13 cellular contexts compared by ENCODE assay signal in genomic region chr13:77338329-77338728, GRCh38. TPM values are rescaled to one million over a fixed set of nuclear protein-coding genes. Genes with fewer than 3 reads are reported as not detected.
A peak's percentile ranks its signal among the peaks of the same experiment; 100 is the strongest.
DNase-seq lines count a peak whose midpoint lies in the region; ATAC-seq and TF ChIP-seq lines count a peak whose summit lies in the region.
"Had no signal": no experiment of that assay in that cellular context is flagged by ENCODE, and none has a peak within 500 bp of the region (broad histone marks: within the 10 kb centered on the region; RNA-seq: fewer than 3 reads in every experiment).

No MANE protein-coding gene starts in this region.

- H3K36me3 ChIP-seq in spleen (no peaks in the 10 kb centered on the region), endodermal cell (ENCODE audit: control insufficient read depth, insufficient read depth, low read length) (no peaks in the 10 kb centered on the region), testis (ENCODE audit: low read depth, missing control alignments) (no peaks in the 10 kb centered on the region)
- H3K36me3 ChIP-seq in effector memory CD4-positive, alpha-beta T cell (ENCODE audit: control insufficient read depth, insufficient read depth, low read length), result no peaks in the 10 kb centered on the region

- no peaks in the 10 kb centered on the region for H3K4me1 Mint-ChIP-seq in endodermal cell

- no peak overlapping the region for H3K9ac ChIP-seq in endodermal cell (ENCODE audit: extremely low read depth, low read length, poor library complexity, severe bottlenecking)

- H3K36me3 Mint-ChIP-seq in endodermal cell (ENCODE audit: low read depth), result no peaks in the 10 kb centered on the region
- H3K36me3 Mint-ChIP-seq: activated naive CD4-positive, alpha-beta T cell treated with anti-CD3 and anti-CD28 coated beads, Interleukin-2, amount 50 U/mL, for 24 hours had no signal

- intact Hi-C loops in spleen (cut with DNase I; ENCODE audit: low total_unique reads), result no loop called here
- intact Hi-C loops in testis (cut with DNase I; ENCODE audit: low total_unique reads), result no loop called here

- H3K4me3 Mint-ChIP-seq in endodermal cell, result no peak overlapping the region
- H3K4me3 Mint-ChIP-seq: activated naive CD4-positive, alpha-beta T cell treated with anti-CD3 and anti-CD28 coated beads, Interleukin-2, amount 50 U/mL, for 24 hours had no signal

- H3K27me3 ChIP-seq in spleen (replicated peaks in 1 of 7) (no peaks in the 10 kb centered on the region), endodermal cell (ENCODE audit: control insufficient read depth, insufficient read depth, low read length, poor library complexity, severe bottlenecking) (peaks cover 95% of the 10 kb centered on the region), testis (no peaks in the 10 kb centered on the region)
- H3K27me3 ChIP-seq in effector memory CD4-positive, alpha-beta T cell (replicated peaks; ENCODE audit: control insufficient read depth, insufficient read depth, low read length, poor library complexity, severe bottlenecking), result no peaks in the 10 kb centered on the region

- H3K27ac ChIP-seq in spleen, result peak overlapping the region; percentile 66 to 89 (median 78)
- H3K27ac ChIP-seq in endodermal cell (ENCODE audit: low read depth, low read length), result no peak overlapping the region
- no peak overlapping the region for H3K27ac ChIP-seq in effector memory CD4-positive, alpha-beta T cell (ENCODE audit: insufficient read depth, low read length, poor library complexity, severe bottlenecking)
- H3K27ac ChIP-seq in testis, result no peak overlapping the region

- H3K9me3 Mint-ChIP-seq in endodermal cell, result no peaks in the 10 kb centered on the region
- H3K9me3 Mint-ChIP-seq: activated naive CD4-positive, alpha-beta T cell treated with anti-CD3 and anti-CD28 coated beads, Interleukin-2, amount 50 U/mL, for 24 hours had no signal

- peak; percentile 32 for ATAC-seq in GM19035 (IDR thresholded peaks at IDR 0.05; ENCODE audit: unreplicated experiment)
- peak; percentile 37 for ATAC-seq in GM21825 (IDR thresholded peaks at IDR 0.05; ENCODE audit: unreplicated experiment)
- peak; percentile 54 for ATAC-seq in HG03175 (IDR thresholded peaks at IDR 0.05; ENCODE audit: unreplicated experiment)

- H3K4me1 ChIP-seq in spleen, result peaks cover 0 to 61% (median 14%) of the 10 kb centered on the region in 6 donors
- no peaks in the 10 kb centered on the region for H3K4me1 ChIP-seq in endodermal cell (ENCODE audit: control insufficient read depth, insufficient read depth, low read length)
- no peaks in the 10 kb centered on the region for H3K4me1 ChIP-seq in effector memory CD4-positive, alpha-beta T cell (ENCODE audit: control insufficient read depth, insufficient read depth, low read length, poor library complexity, severe bottlenecking)
- no peaks in the 10 kb centered on the region for H3K4me1 ChIP-seq in testis

- TF ChIP-seq POLR2A in spleen (IDR thresholded peaks at IDR 0.05) (no peak), testis (IDR thresholded peaks at IDR 0.05) (no peak)

- H3K4me3 ChIP-seq in spleen (no peak overlapping the region), endodermal cell (ENCODE audit: low read length) (no peak overlapping the region), testis (no peak overlapping the region)
- H3K4me3 ChIP-seq in effector memory CD4-positive, alpha-beta T cell (ENCODE audit: insufficient read depth, low read depth, low read length, poor library complexity, severe bottlenecking), result no peak overlapping the region

- H3K27me3 Mint-ChIP-seq in endodermal cell (ENCODE audit: insufficient read depth), result peaks cover 71% of the 10 kb centered on the region
- H3K27me3 Mint-ChIP-seq: activated naive CD4-positive, alpha-beta T cell treated with anti-CD3 and anti-CD28 coated beads, Interleukin-2, amount 50 U/mL, for 24 hours had no signal

- H3K27ac Mint-ChIP-seq in endodermal cell, result no peak overlapping the region
- H3K27ac Mint-ChIP-seq: activated naive CD4-positive, alpha-beta T cell treated with anti-CD3 and anti-CD28 coated beads, Interleukin-2, amount 50 U/mL, for 24 hours had no signal

- WGBS in spleen, 5 donors, result 68 to 75% (median 71%) methylated on average over 2 of the region's 2 CpGs
- 93 to 100% methylated on average over 2 of the region's 2 CpGs for WGBS in endodermal cell (ENCODE audit: insufficient coverage in 1 of 2, insufficient read length in 1 of 2), 2 experiments
- 85 to 86% methylated on average over 1 to 2 of the region's 2 CpGs for WGBS in testis, 2 donors

- TF ChIP-seq CTCF in spleen (IDR thresholded peaks at IDR 0.05 in 8 of 11, conservative IDR thresholded peaks at IDR 0.05 in 3 of 11) (no peak), endodermal cell (conservative IDR thresholded peaks at IDR 0.05) (no peak), testis (IDR thresholded peaks at IDR 0.05) (no peak)

- DNase-seq in spleen, result no peak
- no peak for DNase-seq in endodermal cell
- no peak for DNase-seq in effector memory CD4-positive, alpha-beta T cell
- DNase-seq in testis, result no peak
- DNase-seq: activated CD4-positive, alpha-beta T cell treated with anti-CD3 and anti-CD28 coated beads for 4 hours; islet precursor cell; NCI-H2107; SHP77; stimulated activated CD4-positive, alpha-beta T cell treated with anti-CD3 and anti-CD28 coated beads, Interleukin-12 subunit alpha, Interleukin-12 subunit beta, amount 100 ng/mL, for 4 hours had no signal

- no peaks in the 10 kb centered on the region for H3K9me3 ChIP-seq in spleen
- no peaks in the 10 kb centered on the region for H3K9me3 ChIP-seq in endodermal cell (ENCODE audit: control insufficient read depth, low read length)
- H3K9me3 ChIP-seq in effector memory CD4-positive, alpha-beta T cell (ENCODE audit: control insufficient read depth, low read length), result no peaks in the 10 kb centered on the region
- H3K9me3 ChIP-seq in testis, result no peaks in the 10 kb centered on the region

RNA-seq across cellular contexts. Expression of gene MYCBP2, which starts 11.4 kb away (rescaled TPM):
- total RNA-seq in spleen, result 100 to 1,000 TPM; 169 to 251 (median 217) TPM
- 10 to 100 TPM; 55.2 to 66.4 (median 61.3) TPM for polyA plus RNA-seq in spleen
- total RNA-seq in endodermal cell, result 10 to 100 TPM; 32.5 to 32.9 TPM
- polyA plus RNA-seq in endodermal cell (2013, experiment 1 of 2), result 23.6 TPM
- polyA plus RNA-seq in endodermal cell (2013, experiment 2 of 2), result 25.3 TPM
- total RNA-seq in testis, result 100 to 1,000 TPM; 188 to 195 TPM
- 69.8 TPM for polyA plus RNA-seq in testis (ENCODE audit: insufficient read depth, low read depth, low replicate concordance)

Comparison
In these comparisons a context has a peak if more than half of its experiments do, and no peak if none do; other contexts are left out.
1. H3K27ac ChIP-seq: peak in spleen (8 of 8); none in endodermal cell (single experiment), effector memory CD4-positive, alpha-beta T cell (single experiment) and testis (0 of 2).
2. RNA of gene MYCBP2, which starts 11.4 kb away (total RNA-seq): 169 to 251 TPM in spleen and 188 to 195 TPM in testis; 32.5 to 32.9 TPM in endodermal cell; every median in the first group is over 4 times any median in the second.
3. Peak in every context shown above with its lines, with median percentiles within 50 percentile points of each other: ATAC-seq.